ENCODE assay signal across 30 cellular contexts in the genomic region with DNA sequence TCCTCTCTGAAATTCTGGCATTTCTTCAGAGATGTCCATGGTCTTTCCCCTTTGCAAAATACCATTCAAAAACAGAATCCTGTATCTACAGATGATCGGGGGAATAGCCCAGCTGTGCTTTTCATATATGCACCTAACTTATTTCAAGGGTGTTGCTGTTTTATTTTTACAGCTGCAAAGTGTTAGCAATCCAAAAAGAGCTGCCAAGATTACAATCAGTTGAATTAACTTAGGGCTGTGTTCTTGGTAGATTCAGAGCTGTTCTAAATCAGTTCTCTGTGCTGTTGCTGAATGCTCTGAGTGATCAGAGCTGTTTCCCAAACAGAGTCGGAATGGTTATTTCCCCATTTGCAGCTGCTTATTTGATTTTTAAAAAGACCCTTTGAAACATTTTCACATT.
"Had no signal": no experiment of that assay in that cellular context is flagged by ENCODE, and none has a peak within 500 bp of the region (broad histone marks: within the 10 kb centered on the region; RNA-seq: fewer than 3 reads in every experiment).

No MANE protein-coding gene starts in this region.

- H3K4me1 Mint-ChIP-seq: activated CD4-positive, alpha-beta T cell treated with anti-CD3 and anti-CD28 coated beads, Interleukin-2, amount 10 ng/mL, durations not matched to agents 24 days and 14 days; activated naive CD4-positive, alpha-beta T cell treated with anti-CD3 and anti-CD28 coated beads, Interleukin-2, amount 50 U/mL, for 24 hours; activated naive CD8-positive, alpha-beta T cell treated with anti-CD3 and anti-CD28 coated beads, Interleukin-2, amount 10 ng/mL, durations not matched to agents 7 days and 5 days had no signal

- H3K27ac ChIP-seq: ascending aorta, body of pancreas, breast epithelium, PC-9, RWPE1 had no signal

- H3K4me2 ChIP-seq: PC-9 had no signal

- H2AFZ ChIP-seq: PC-9 had no signal

- ATAC-seq: activated CD8-positive, alpha-beta T cell treated with anti-CD3 and anti-CD28 coated beads for 36 hours; activated T-cell treated with anti-CD3 and anti-CD28 coated beads, Interleukin-2, amount 50 U/mL, for 72 hours; body of pancreas; K562; Right ventricle myocardium inferior had no signal

- H3K36me3 Mint-ChIP-seq: activated naive CD4-positive, alpha-beta T cell treated with anti-CD3 and anti-CD28 coated beads, Interleukin-2, amount 50 U/mL, for 24 hours; activated naive CD8-positive, alpha-beta T cell treated with anti-CD3 and anti-CD28 coated beads, Interleukin-2, amount 10 ng/mL, durations not matched to agents 7 days and 5 days had no signal

- H3K9me3 ChIP-seq: ascending aorta, body of pancreas had no signal

- H3K4me3 ChIP-seq: ascending aorta, body of pancreas, breast epithelium, K562, PC-9 had no signal

- H3K4me1 ChIP-seq: body of pancreas, breast epithelium had no signal

- H3K27ac Mint-ChIP-seq: activated CD4-positive, alpha-beta T cell treated with anti-CD3 and anti-CD28 coated beads, Interleukin-2, amount 10 ng/mL, durations not matched to agents 24 days and 14 days; activated CD8-positive, alpha-beta T cell treated with anti-CD3 and anti-CD28 coated beads for 36 hours; activated naive CD4-positive, alpha-beta T cell treated with anti-CD3 and anti-CD28 coated beads, Interleukin-2, amount 50 U/mL, for 24 hours; activated naive CD8-positive, alpha-beta T cell treated with anti-CD3 and anti-CD28 coated beads, Interleukin-2, amount 10 ng/mL, durations not matched to agents 7 days and 5 days; activated T-cell treated with anti-CD3 and anti-CD28 coated beads, Interleukin-2, amount 50 U/mL, for 72 hours; activated T-helper 2 cell treated with anti-CD3 and anti-CD28 coated beads, Interferon-gamma antibody, Interleukin-2, Interleukin-4, amounts not matched to agents 10 μg/mL and 5 μg/mL and 100 μg/mL, durations not matched to agents 14 hours and 24 hours and 36 hours; T-helper 1 cell treated with Interleukin-12 subunit alpha and Interleukin-12 subunit beta and Interleukin-4 antibody, amounts not matched to agents 30 μg/mL and 1 μg/mL, for 36 hours; T-helper 2 cell treated with Interferon-gamma antibody and Interleukin-4, amounts not matched to agents 5 μg/mL and 100 μg/mL, for 36 hours had no signal

- H3K27me3 ChIP-seq: ascending aorta, body of pancreas, breast epithelium had no signal

- H3K27me3 Mint-ChIP-seq: activated CD4-positive, alpha-beta T cell treated with anti-CD3 and anti-CD28 coated beads, Interleukin-2, amount 10 ng/mL, durations not matched to agents 24 days and 14 days; activated CD8-positive, alpha-beta T cell treated with anti-CD3 and anti-CD28 coated beads for 36 hours; activated naive CD4-positive, alpha-beta T cell treated with anti-CD3 and anti-CD28 coated beads, Interleukin-2, amount 50 U/mL, for 24 hours; activated naive CD8-positive, alpha-beta T cell treated with anti-CD3 and anti-CD28 coated beads, Interleukin-2, amount 10 ng/mL, durations not matched to agents 7 days and 5 days had no signal

- H3K4me3 Mint-ChIP-seq: activated CD4-positive, alpha-beta T cell treated with anti-CD3 and anti-CD28 coated beads, Interleukin-2, amount 10 ng/mL, durations not matched to agents 24 days and 14 days; activated CD8-positive, alpha-beta T cell treated with anti-CD3 and anti-CD28 coated beads for 36 hours; activated naive CD4-positive, alpha-beta T cell treated with anti-CD3 and anti-CD28 coated beads, Interleukin-2, amount 50 U/mL, for 24 hours; activated naive CD8-positive, alpha-beta T cell treated with anti-CD3 and anti-CD28 coated beads, Interleukin-2, amount 10 ng/mL, durations not matched to agents 7 days and 5 days; activated T-cell treated with anti-CD3 and anti-CD28 coated beads, Interleukin-2, amount 50 U/mL, for 72 hours; T-helper 1 cell treated with Interleukin-12 subunit alpha and Interleukin-12 subunit beta and Interleukin-4 antibody, amounts not matched to agents 30 μg/mL and 1 μg/mL, for 36 hours; T-helper 2 cell treated with Interferon-gamma antibody and Interleukin-4, amounts not matched to agents 5 μg/mL and 100 μg/mL, for 36 hours had no signal

- DNase-seq: activated CD4-positive, alpha-beta T cell treated with anti-CD3 and anti-CD28 coated beads, Interleukin-2, amount 10 ng/mL, durations not matched to agents 24 days and 14 days; activated CD4-positive, alpha-beta T cell treated with anti-CD3 and anti-CD28 coated beads, Interleukin-2, amount 50 U/mL, for 4 hours; activated CD8-positive, alpha-beta T cell treated with anti-CD3 and anti-CD28 coated beads for 36 hours; activated gamma-delta T cell; activated naive CD4-positive, alpha-beta T cell treated with Interleukin-2 at 50 U/mL for 16 hours; activated naive CD8-positive, alpha-beta T cell treated with anti-CD3 and anti-CD28 coated beads, Interleukin-2, amount 10 ng/mL, durations not matched to agents 7 days and 5 days; activated T-cell treated with anti-CD3 and anti-CD28 coated beads, Interleukin-2, amount 50 U/mL, for 1 hour; activated T-cell treated with anti-CD3 and anti-CD28 coated beads, Interleukin-2, amount 50 U/mL, for 72 hours; amygdala; body of pancreas; NCI-H1105; NCI-H1417 treated with DMSO at 0.1 percent for 48 hours; NCI-H187 treated with DMSO at 0.1 percent for 48 hours; NCI-H2081; NCI-H345; NCI-H510A; NCI-H526; NCI-H748 treated with DMSO at 0.1 percent for 48 hours; NK-92 treated with Interleukin-12 subunit alpha and Interleukin-12 subunit beta, amount 100 ng/mL, for 24 hours; PC-9; SIG-M5 had no signal

- H3K9me3 Mint-ChIP-seq: activated CD4-positive, alpha-beta T cell treated with anti-CD3 and anti-CD28 coated beads, Interleukin-2, amount 10 ng/mL, durations not matched to agents 24 days and 14 days; activated naive CD4-positive, alpha-beta T cell treated with anti-CD3 and anti-CD28 coated beads, Interleukin-2, amount 50 U/mL, for 24 hours; activated T-helper 2 cell treated with anti-CD3 and anti-CD28 coated beads, Interferon-gamma antibody, Interleukin-2, Interleukin-4, amounts not matched to agents 10 μg/mL and 5 μg/mL and 100 μg/mL, durations not matched to agents 14 hours and 24 hours and 36 hours; T-helper 1 cell treated with Interleukin-12 subunit alpha and Interleukin-12 subunit beta and Interleukin-4 antibody, amounts not matched to agents 30 μg/mL and 1 μg/mL, for 36 hours; T-helper 2 cell treated with Interferon-gamma antibody and Interleukin-4, amounts not matched to agents 5 μg/mL and 100 μg/mL, for 36 hours had no signal
